Comparison of ENCODE assay signal across 25 cellular contexts in the genomic region with DNA sequence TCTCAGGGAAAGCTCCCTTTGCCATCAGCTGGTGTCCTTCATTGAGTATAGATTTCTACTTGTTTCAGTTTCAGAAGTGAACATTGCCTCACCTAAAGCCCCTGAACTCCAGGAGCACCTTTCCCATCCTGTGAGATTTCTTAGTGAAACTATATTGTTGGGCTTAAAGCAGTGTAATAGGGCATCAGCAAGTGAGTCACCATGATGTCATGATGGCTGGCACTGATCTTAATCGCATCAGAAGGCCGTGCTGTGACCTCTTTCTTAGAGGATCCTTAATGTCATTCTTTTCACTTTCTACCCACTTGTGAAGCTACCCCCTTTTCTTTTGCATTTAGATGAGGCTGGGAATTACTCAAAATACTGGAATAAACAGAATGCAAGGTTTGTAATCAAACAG.
"Had no signal": no experiment of that assay in that cellular context is flagged by ENCODE, and none has a peak within 500 bp of the region (broad histone marks: within the 10 kb centered on the region; RNA-seq: fewer than 3 reads in every experiment).

No MANE protein-coding gene starts in this region.

- H3K4me1 ChIP-seq: neural progenitor cell, prostate gland, right atrium auricular region, thyroid gland, vagina had no signal

- H3K27me3 Mint-ChIP-seq: memory B cell; naive B cell; stimulated activated naive CD8-positive, alpha-beta T cell treated with anti-CD3 and anti-CD28 coated beads, Interleukin-15, amount 100 ng/mL, for 72 hours had no signal

- H3K4me3 Mint-ChIP-seq: memory B cell; nephron; neural progenitor cell; stimulated activated naive CD8-positive, alpha-beta T cell treated with anti-CD3 and anti-CD28 coated beads, Interleukin-15, amount 100 ng/mL, for 72 hours had no signal

- H3K27ac Mint-ChIP-seq: memory B cell; naive B cell; nephron; neural progenitor cell; stimulated activated naive CD8-positive, alpha-beta T cell treated with anti-CD3 and anti-CD28 coated beads, Interleukin-15, amount 100 ng/mL, for 72 hours had no signal

- ATAC-seq: left lobe of liver; mucosa of descending colon; sciatic nerve; stimulated activated naive CD8-positive, alpha-beta T cell treated with anti-CD3 and anti-CD28 coated beads, Interleukin-15, amount 100 ng/mL, for 72 hours had no signal

- H3K27ac ChIP-seq: neural progenitor cell, prostate gland, right atrium auricular region, thyroid gland, vagina had no signal

- H3K9ac ChIP-seq: neural progenitor cell had no signal

- H2AFZ ChIP-seq: neural progenitor cell had no signal

- H3K36me3 Mint-ChIP-seq: memory B cell, naive B cell, neural progenitor cell had no signal

- H3K4me3 ChIP-seq: lung, mucosa of descending colon, neural progenitor cell, prostate gland, right atrium auricular region, smooth muscle cell, thyroid gland, vagina had no signal

- H3K9me3 Mint-ChIP-seq: memory B cell had no signal

- H3K9me3 ChIP-seq: mucosa of descending colon, prostate gland, right atrium auricular region, thyroid gland, vagina had no signal

- H3K4me1 Mint-ChIP-seq: memory B cell; naive B cell; nephron; neural progenitor cell; stimulated activated naive CD8-positive, alpha-beta T cell treated with anti-CD3 and anti-CD28 coated beads, Interleukin-15, amount 100 ng/mL, for 72 hours had no signal

- H3K36me3 ChIP-seq: neural progenitor cell, prostate gland, right atrium auricular region, thyroid gland, vagina had no signal

- H3K4me2 ChIP-seq: neural progenitor cell, smooth muscle cell had no signal

- FAIRE-seq: frontal cortex, keratinocyte had no signal

- H3K27me3 ChIP-seq: neural progenitor cell, right atrium auricular region, thyroid gland, vagina had no signal

- DNase-seq: cortex of kidney; head of caudate nucleus; mucosa of descending colon; naive B cell; nucleus accumbens; stimulated activated CD4-positive, alpha-beta T cell treated with anti-CD3 and anti-CD28 coated beads, Interleukin-12 subunit alpha, Interleukin-12 subunit beta, amount 100 ng/mL, for 4 hours; stimulated activated CD4-positive, alpha-beta T cell treated with anti-CD3 and anti-CD28 coated beads, Interleukin-1b, Interleukin-23, amount 100 ng/mL, for 48 hours; stimulated activated CD4-positive, alpha-beta T cell treated with anti-CD3 and anti-CD28 coated beads, Interleukin-4, amount 100 ng/mL, for 1 hour; stimulated activated CD8-positive, alpha-beta memory T cell treated with anti-CD3 and anti-CD28 coated beads, Interleukin-4, amount 100 ng/mL, for 48 hours; stimulated activated naive CD4-positive, alpha-beta T cell; stimulated activated naive CD8-positive, alpha-beta T cell treated with anti-CD3 and anti-CD28 coated beads, Interleukin-15, amount 100 ng/mL, for 72 hours; thyroid gland; trophoblast cell had no signal
